In genomic region chr11:13206086-13206640, GRCh38 we compare ENCODE assay signal across 17 cellular contexts.
DNase-seq lines count a peak whose midpoint lies in the region; ATAC-seq, FAIRE-seq and TF ChIP-seq lines count a peak whose summit lies in the region.
"Had no signal": no experiment of that assay in that cellular context is flagged by ENCODE, and none has a peak within 500 bp of the region (broad histone marks: within the 10 kb centered on the region; RNA-seq: fewer than 3 reads in every experiment).

No MANE protein-coding gene starts in this region.

- H3K4me3 ChIP-seq in endodermal cell (ENCODE audit: low read length) = no peak overlapping the region
- H3K4me3 ChIP-seq: left lung had no signal

- FAIRE-seq in D721Med (lab: Jason Lieb, UNC) = no peak
- FAIRE-seq: urothelium cell line had no signal

- peaks cover 25% of the 10 kb centered on the region for H3K4me1 Mint-ChIP-seq in endodermal cell

- H3K4me1 ChIP-seq in endodermal cell (ENCODE audit: control insufficient read depth, insufficient read depth, low read length) = peaks cover 3% of the 10 kb centered on the region

- no peaks in the 10 kb centered on the region for H3K36me3 Mint-ChIP-seq in endodermal cell (ENCODE audit: low read depth)
- H3K36me3 Mint-ChIP-seq: CD14-positive monocyte, naive B cell had no signal

- no peaks in the 10 kb centered on the region for H3K36me3 ChIP-seq in endodermal cell (ENCODE audit: control insufficient read depth, insufficient read depth, low read length)
- H3K36me3 ChIP-seq: left lung had no signal

- DNase-seq in endodermal cell (no peak), NCI-H1930 (lab: John Stamatoyannopoulos, UW) (no peak), D721Med (ENCODE audit: insufficient read length, low spot score) (no peak)
- DNase-seq in activated effector memory CD4-positive, alpha-beta T cell treated with Interleukin-2 at 50 U/mL for 16 hours = no peak
- DNase-seq: activated B cell treated with CpG ODN at 0.5 μM for 24 hours; effector CD4-positive, alpha-beta T cell; left lung; naive B cell; NCI-H1092; right cardiac atrium; stimulated activated naive CD4-positive, alpha-beta T cell treated with Interleukin-2 at 50 U/mL for 16 hours had no signal

- no peak overlapping the region for H3K27ac Mint-ChIP-seq in endodermal cell
- H3K27ac Mint-ChIP-seq: activated B cell treated with CpG ODN at 0.5 μM for 24 hours, naive B cell had no signal

- TF ChIP-seq CTCF in endodermal cell (conservative IDR thresholded peaks at IDR 0.05) (no peak), D721Med (IDR thresholded peaks at IDR 0.05; ENCODE audit: insufficient read depth, missing control alignments) (no peak)

- no peaks in the 10 kb centered on the region for H3K27me3 ChIP-seq in endodermal cell (ENCODE audit: control insufficient read depth, insufficient read depth, low read length, poor library complexity, severe bottlenecking)
- H3K27me3 ChIP-seq: left lung had no signal

- WGBS in endodermal cell (ENCODE audit: insufficient coverage in 1 of 2, insufficient read length in 1 of 2), 2 experiments = 55 to 100% methylated on average over 2 to 5 of the region's 6 CpGs

- H3K27ac ChIP-seq in endodermal cell (ENCODE audit: low read depth, low read length) = peak overlapping the region; percentile 50
- H3K27ac ChIP-seq: left lung had no signal

- H3K9me3 Mint-ChIP-seq in endodermal cell = peaks cover 4% of the 10 kb centered on the region
- H3K9me3 Mint-ChIP-seq: activated T-helper 1 cell treated with anti-CD3 and anti-CD28 coated beads, Interleukin-12 subunit alpha, Interleukin-12 subunit beta, Interleukin-2, Interleukin-4 antibody, amounts not matched to agents 30 ng/mL and 10 ng/mL and 1 ng/mL, durations not matched to agents 14 hours and 24 hours and 36 hours; CD14-positive monocyte had no signal

- H3K4me3 Mint-ChIP-seq in endodermal cell = no peak overlapping the region
- H3K4me3 Mint-ChIP-seq: activated B cell treated with CpG ODN at 0.5 μM for 24 hours; activated T-helper 1 cell treated with anti-CD3 and anti-CD28 coated beads, Interleukin-12 subunit alpha, Interleukin-12 subunit beta, Interleukin-2, Interleukin-4 antibody, amounts not matched to agents 30 ng/mL and 10 ng/mL and 1 ng/mL, durations not matched to agents 14 hours and 24 hours and 36 hours; CD14-positive monocyte; naive B cell had no signal

- ATAC-seq in GM18502 (IDR thresholded peaks at IDR 0.05; ENCODE audit: poor library complexity, unreplicated experiment) (peak; percentile 40), GM21360 (IDR thresholded peaks at IDR 0.05; ENCODE audit: unreplicated experiment) (peak; percentile 37), HG03571 (IDR thresholded peaks at IDR 0.05; ENCODE audit: unreplicated experiment) (peak; percentile 3)
- ATAC-seq: left lung, right cardiac atrium had no signal

- H3K27me3 Mint-ChIP-seq in endodermal cell (ENCODE audit: insufficient read depth) = no peaks in the 10 kb centered on the region

- H3K9ac ChIP-seq in endodermal cell (ENCODE audit: extremely low read depth, low read length, poor library complexity, severe bottlenecking) = no peak overlapping the region

- H3K9me3 ChIP-seq in endodermal cell (ENCODE audit: control insufficient read depth, low read length) = peaks cover 5% of the 10 kb centered on the region
- H3K9me3 ChIP-seq: left lung had no signal
